ENCODE assay signal across 20 cellular contexts in genomic region chr5:75466317-75466716, GRCh38.
"Had no signal": no experiment of that assay in that cellular context is flagged by ENCODE, and none has a peak within 500 bp of the region (broad histone marks: within the 10 kb centered on the region; RNA-seq: fewer than 3 reads in every experiment).

No MANE protein-coding gene starts in this region.

- ATAC-seq: gastrocnemius medialis; lower lobe of right lung; psoas muscle; stimulated activated naive CD8-positive, alpha-beta T cell treated with anti-CD3 and anti-CD28 coated beads, Interleukin-15, Interleukin-2, amounts not matched to agents 100 U/mL and 50 U/mL, for 24 hours had no signal

- H3K36me3 ChIP-seq: gastrocnemius medialis, lower lobe of right lung, ovary had no signal

- H3K27me3 Mint-ChIP-seq: activated B cell treated with CpG ODN at 0.5 μM for 24 hours; activated CD4-positive, alpha-beta memory T cell treated with anti-CD3 and anti-CD28 coated beads for 36 hours; central memory CD8-positive, alpha-beta T cell had no signal

- H3K4me3 ChIP-seq: coronary artery, gastrocnemius medialis, lower lobe of right lung, ovary, psoas muscle, vagina had no signal

- H3K27me3 ChIP-seq: gastrocnemius medialis, ovary, vagina had no signal

- H3K9me3 ChIP-seq: ovary had no signal

- H3K4me1 ChIP-seq: vagina had no signal

- DNase-seq: activated B cell treated with CpG ODN at 0.5 μM for 24 hours; activated CD4-positive, alpha-beta memory T cell treated with anti-CD3 and anti-CD28 coated beads for 36 hours; activated CD4-positive, alpha-beta T cell treated with anti-CD3 and anti-CD28 coated beads for 4 hours; activated naive CD4-positive, alpha-beta T cell treated with anti-CD3 and anti-CD28 coated beads for 36 hours; aorta; gastrocnemius medialis; head of caudate nucleus; lower lobe of right lung; ovary; psoas muscle; right cardiac atrium; stimulated activated CD4-positive, alpha-beta T cell treated with anti-CD3 and anti-CD28 coated beads, Interleukin-2, amount 100 ng/mL, for 24 hours; stimulated activated naive CD8-positive, alpha-beta T cell treated with anti-CD3 and anti-CD28 coated beads, Interleukin-15, Interleukin-2, amounts not matched to agents 100 U/mL and 50 U/mL, for 24 hours; trophoblast cell had no signal

- H3K4me3 Mint-ChIP-seq: activated B cell treated with CpG ODN at 0.5 μM for 24 hours; activated CD4-positive, alpha-beta memory T cell treated with anti-CD3 and anti-CD28 coated beads for 36 hours; activated naive CD4-positive, alpha-beta T cell treated with anti-CD3 and anti-CD28 coated beads for 36 hours; central memory CD8-positive, alpha-beta T cell; mesothelial cell of epicardium; T-helper 2 cell treated with Interferon-gamma antibody and Interleukin-4, amounts not matched to agents 5 μg/mL and 100 μg/mL, for 36 hours had no signal

- H3K27ac Mint-ChIP-seq: activated B cell treated with CpG ODN at 0.5 μM for 24 hours; activated CD4-positive, alpha-beta memory T cell treated with anti-CD3 and anti-CD28 coated beads for 36 hours; activated naive CD4-positive, alpha-beta T cell treated with anti-CD3 and anti-CD28 coated beads for 36 hours; activated T-helper 2 cell treated with anti-CD3 and anti-CD28 coated beads, Interferon-gamma antibody, Interleukin-2, Interleukin-4, amounts not matched to agents 10 μg/mL and 5 μg/mL and 100 μg/mL, durations not matched to agents 14 hours and 24 hours and 36 hours; T-helper 2 cell treated with Interferon-gamma antibody and Interleukin-4, amounts not matched to agents 5 μg/mL and 100 μg/mL, for 36 hours had no signal

- H3K27ac ChIP-seq: coronary artery, gastrocnemius medialis, lower lobe of right lung, ovary, psoas muscle, vagina had no signal
